ENCODE assay signal across 9 cellular contexts in genomic region chr11:44568706-44569473, GRCh38. TPM values are rescaled to one million over a fixed set of nuclear protein-coding genes. Genes with fewer than 3 reads are reported as not detected.
DNase-seq lines count a peak whose midpoint lies in the region; ATAC-seq and TF ChIP-seq lines count a peak whose summit lies in the region.
"Had no signal": no experiment of that assay in that cellular context is flagged by ENCODE, and none has a peak within 500 bp of the region (broad histone marks: within the 10 kb centered on the region; RNA-seq: fewer than 3 reads in every experiment).

No MANE protein-coding gene starts in this region.

- peak overlapping the region; percentile 71 for H3K27ac Mint-ChIP-seq in activated T-helper 2 cell treated with anti-CD3 and anti-CD28 coated beads, Interferon-gamma antibody, Interleukin-2, Interleukin-4, amounts not matched to agents 10 μg/mL and 5 μg/mL and 100 μg/mL, durations not matched to agents 14 hours and 24 hours and 36 hours
- no peak overlapping the region for H3K27ac Mint-ChIP-seq in endodermal cell

- H3K9me3 Mint-ChIP-seq in activated T-helper 2 cell treated with anti-CD3 and anti-CD28 coated beads, Interferon-gamma antibody, Interleukin-2, Interleukin-4, amounts not matched to agents 10 μg/mL and 5 μg/mL and 100 μg/mL, durations not matched to agents 14 hours and 24 hours and 36 hours: no peaks in the 10 kb centered on the region
- no peaks in the 10 kb centered on the region for H3K9me3 Mint-ChIP-seq in endodermal cell

- peaks cover 69% of the 10 kb centered on the region for H3K4me1 Mint-ChIP-seq in activated T-helper 2 cell treated with anti-CD3 and anti-CD28 coated beads, Interferon-gamma antibody, Interleukin-2, Interleukin-4, amounts not matched to agents 10 μg/mL and 5 μg/mL and 100 μg/mL, durations not matched to agents 14 hours and 24 hours and 36 hours (ENCODE audit: low read depth)
- H3K4me1 Mint-ChIP-seq in endodermal cell: peaks cover 5% of the 10 kb centered on the region

- in situ Hi-C loops in Panc1 (cut with HindIII; ENCODE audit: low pct_unique_long_range_greater_than_20kb, low sequenced_read_pairs): no loop called here

- no peaks in the 10 kb centered on the region for H3K27me3 ChIP-seq in Panc1 (ENCODE audit: control insufficient read depth, insufficient read depth, low read length)
- H3K27me3 ChIP-seq in endodermal cell (ENCODE audit: control insufficient read depth, insufficient read depth, low read length, poor library complexity, severe bottlenecking): peaks cover 18% of the 10 kb centered on the region
- H3K27me3 ChIP-seq: pancreas had no signal

- H3K36me3 ChIP-seq in Panc1 (ENCODE audit: control insufficient read depth, insufficient read depth, low read length) (no peaks in the 10 kb centered on the region), endodermal cell (ENCODE audit: control insufficient read depth, insufficient read depth, low read length) (no peaks in the 10 kb centered on the region)
- H3K36me3 ChIP-seq: pancreas had no signal

- POLR2A ChIA-PET in Panc1 (lab: Charles Lee): no interaction called here

- ATAC-seq in GM18505 (IDR thresholded peaks at IDR 0.05; ENCODE audit: unreplicated experiment) (peak; percentile 45), HG02884 (IDR thresholded peaks at IDR 0.05; ENCODE audit: unreplicated experiment) (peak; percentile 45), Panc1 (peak; percentile 56), sciatic nerve (no peak)

- peaks cover 72% of the 10 kb centered on the region for H3K36me3 Mint-ChIP-seq in activated T-helper 2 cell treated with anti-CD3 and anti-CD28 coated beads, Interferon-gamma antibody, Interleukin-2, Interleukin-4, amounts not matched to agents 10 μg/mL and 5 μg/mL and 100 μg/mL, durations not matched to agents 14 hours and 24 hours and 36 hours (ENCODE audit: low read depth)
- no peaks in the 10 kb centered on the region for H3K36me3 Mint-ChIP-seq in endodermal cell (ENCODE audit: low read depth)

- no peak overlapping the region for H3K9ac ChIP-seq in endodermal cell (ENCODE audit: extremely low read depth, low read length, poor library complexity, severe bottlenecking)

- H3K9me3 ChIP-seq in Panc1 (ENCODE audit: control insufficient read depth, insufficient read depth, low read depth, low read length) (no peaks in the 10 kb centered on the region), endodermal cell (ENCODE audit: control insufficient read depth, low read length) (no peaks in the 10 kb centered on the region)
- H3K9me3 ChIP-seq: pancreas had no signal

- DNase-seq in Panc1 (ENCODE audit: low read depth, low spot score) (peak; percentile 53), foreskin fibroblast (peak; percentile 92 to 95), sciatic nerve (ENCODE audit: low spot score) (peak; percentile 79), COR-L47 (lab: John Stamatoyannopoulos, UW) (no peak), endodermal cell (no peak)
- peak; percentile 80 for DNase-seq in activated T-helper 2 cell treated with anti-CD3 and anti-CD28 coated beads, Interferon-gamma antibody, Interleukin-2, Interleukin-4, amounts not matched to agents 10 μg/mL and 5 μg/mL and 100 μg/mL, durations not matched to agents 14 hours and 24 hours and 36 hours (ENCODE audit: low spot score)

- H3K4me1 ChIP-seq in Panc1 (ENCODE audit: control insufficient read depth, insufficient read depth, low read length): peaks cover 19% of the 10 kb centered on the region
- H3K4me1 ChIP-seq in endodermal cell (ENCODE audit: control insufficient read depth, insufficient read depth, low read length): no peaks in the 10 kb centered on the region

- H3K4me3 ChIP-seq in Panc1 (ENCODE audit: low read depth in 2 of 2, low read length in 2 of 2) (no peak overlapping the region), foreskin fibroblast (ENCODE audit: low read depth in 1 of 2, low read length in 2 of 2) (no peak overlapping the region), endodermal cell (ENCODE audit: low read length) (no peak overlapping the region)
- H3K4me3 ChIP-seq: pancreas had no signal

- peak overlapping the region; percentile 86 for H3K4me3 Mint-ChIP-seq in activated T-helper 2 cell treated with anti-CD3 and anti-CD28 coated beads, Interferon-gamma antibody, Interleukin-2, Interleukin-4, amounts not matched to agents 10 μg/mL and 5 μg/mL and 100 μg/mL, durations not matched to agents 14 hours and 24 hours and 36 hours (ENCODE audit: low read depth)
- no peak overlapping the region for H3K4me3 Mint-ChIP-seq in endodermal cell

- TF ChIP-seq POLR2A in GM18505 (IDR thresholded peaks at IDR 0.05; ENCODE audit: borderline replicate concordance, extremely low read depth, insufficient read depth, insufficient read length): peak; percentile 60

- intact Hi-C loops in Panc1 (cut with micrococcal nuclease; ENCODE audit: unreplicated experiment) (loop anchor here (10.0 kb wide), 2 partner anchors 146 to 336 kb away; no protein-coding TSS in a partner anchor), sciatic nerve (cut with DNase I) (no loop called here)
- intact Hi-C loops in activated T-helper 2 cell treated with anti-CD3 and anti-CD28 coated beads, Interferon-gamma antibody, Interleukin-2, Interleukin-4, amounts not matched to agents 10 μg/mL and 5 μg/mL and 100 μg/mL, durations not matched to agents 14 hours and 24 hours and 36 hours (cut with micrococcal nuclease): loop anchor here (5.0 to 10.0 kb wide), 5 partner anchors 38 to 1348 kb away; partner anchors contain the start of genes CRY2, PEX16 and TSPAN18

- no TSS peak for BruUV-seq in Panc1 (replicated peaks; lab: Mats Ljungman, UMichigan)

- H3K27ac ChIP-seq in Panc1 (ENCODE audit: low read length) (peak overlapping the region; percentile 56; the same call in 1 of the 2 replicates), endodermal cell (ENCODE audit: low read depth, low read length) (no peak overlapping the region)

- 81 to 90% methylated on average over 6 to 12 of the region's 14 CpGs for WGBS in endodermal cell (ENCODE audit: insufficient coverage in 1 of 2, insufficient read length in 1 of 2), 2 experiments

- TF ChIP-seq CTCF in Panc1 (IDR thresholded peaks at IDR 0.05) (no peak), foreskin fibroblast (IDR thresholded peaks at IDR 0.05; ENCODE audit: low read depth, low read length) (no peak), endodermal cell (conservative IDR thresholded peaks at IDR 0.05) (no peak)

- CTCF ChIA-PET in Panc1 (lab: Charles Lee): interaction anchor here (1.1 kb wide), 1 partner anchor 10 kb away, joined by 4 read pairs; no protein-coding TSS in a partner anchor

- no peaks in the 10 kb centered on the region for H3K27me3 Mint-ChIP-seq in activated T-helper 2 cell treated with anti-CD3 and anti-CD28 coated beads, Interferon-gamma antibody, Interleukin-2, Interleukin-4, amounts not matched to agents 10 μg/mL and 5 μg/mL and 100 μg/mL, durations not matched to agents 14 hours and 24 hours and 36 hours (ENCODE audit: low read depth)
- peaks cover 28% of the 10 kb centered on the region for H3K27me3 Mint-ChIP-seq in endodermal cell (ENCODE audit: insufficient read depth)

RNA-seq across cellular contexts. Expression of gene CD82, which starts 3.4 kb away (rescaled TPM):
- total RNA-seq in Panc1 (2021; ENCODE audit: unreplicated experiment) (26.1 TPM), sciatic nerve (127 TPM), endodermal cell (1 to 10 TPM; 1.7 to 3.0 TPM)
- 17.2 TPM for polyA plus RNA-seq in Panc1 (2012; ENCODE audit: insufficient read length)
- 397 and 425 TPM in 2 replicates for total RNA-seq in activated T-helper 2 cell treated with anti-CD3 and anti-CD28 coated beads, Interferon-gamma antibody, Interleukin-2, Interleukin-4, amounts not matched to agents 10 μg/mL and 5 μg/mL and 100 μg/mL, durations not matched to agents 14 hours and 24 hours and 36 hours
- 19.6 TPM for polyA plus RNA-seq in endodermal cell (2013, experiment 1 of 2)
- polyA plus RNA-seq in endodermal cell (2013, experiment 2 of 2): 12.6 TPM

Comparison
In these comparisons a context has a peak if more than half of its experiments do, and no peak if none do; other contexts are left out.
1. DNase-seq: peak in Panc1 (single experiment), activated T-helper 2 cell treated with anti-CD3 and anti-CD28 coated beads, Interferon-gamma antibody, Interleukin-2, Interleukin-4, amounts not matched to agents 10 μg/mL and 5 μg/mL and 100 μg/mL, durations not matched to agents 14 hours and 24 hours and 36 hours (single experiment), foreskin fibroblast (2 of 2) and sciatic nerve (single experiment); none in COR-L47 (single experiment) and endodermal cell (single experiment).